10 cellular contexts compared by ENCODE assay signal in genomic region chr2:37322368-37322767, GRCh38. TPM values are rescaled to one million over a fixed set of nuclear protein-coding genes. Genes with fewer than 3 reads are reported as not detected.
DNase-seq lines count a peak whose midpoint lies in the region; ATAC-seq, FAIRE-seq and TF ChIP-seq lines count a peak whose summit lies in the region.
"Had no signal": no experiment of that assay in that cellular context is flagged by ENCODE, and none has a peak within 500 bp of the region (broad histone marks: within the 10 kb centered on the region; RNA-seq: fewer than 3 reads in every experiment).

No MANE protein-coding gene starts in this region.

- peak; percentile 9 for FAIRE-seq in islet of Langerhans (lab: Jason Lieb, UNC)

- POLR2A ChIA-PET in MCF 10A (lab: Yijun Ruan, JAX): interaction anchor here (0.6 to 6.4 kb wide), 14 partner anchors 11 to 1429 kb away, joined by 3 to 104 read pairs (median 6); partner anchors contain the start of genes CEBPZ, NDUFAF7 and SRSF7
- POLR2A ChIA-PET in WTC11 (lab: Charles Lee): no interaction called here

- H3K27ac ChIP-seq in breast epithelium (no peak overlapping the region), transverse colon (peak overlapping the region in 3 of 4 donors; percentile 93 to 96 (median 94))

- H3K4me1 ChIP-seq in breast epithelium (no peaks in the 10 kb centered on the region), transverse colon (peaks cover 0 to 71% (median 19%) of the 10 kb centered on the region in 4 donors)

- TF ChIP-seq EP300 in transverse colon (IDR thresholded peaks at IDR 0.05; ENCODE audit: low read depth): no peak

- TF ChIP-seq POLR2A in breast epithelium (IDR thresholded peaks at IDR 0.05) (no peak), transverse colon (IDR thresholded peaks at IDR 0.05) (no peak)

- H3K4me3 ChIP-seq in breast epithelium: no peak overlapping the region
- peak overlapping the region in 2 of 4 donors; percentile 96 to 97 for H3K4me3 ChIP-seq in transverse colon

- H3K27me3 Mint-ChIP-seq in MCF 10A (ENCODE audit: insufficient read depth, unreplicated experiment) (no peaks in the 10 kb centered on the region), WTC11 (ENCODE audit: low read depth) (peaks cover 20% of the 10 kb centered on the region)

- CTCF ChIA-PET in MCF 10A (lab: Yijun Ruan, JAX): interaction anchor here (0.9 to 1.7 kb wide), 4 partner anchors 8 to 55 kb away, joined by 4 read pairs; no protein-coding TSS in a partner anchor
- CTCF ChIA-PET in WTC11 (lab: Charles Lee): no interaction called here

- DNase-seq in MCF 10A (ENCODE audit: unreplicated experiment): peak; percentile 24
- DNase-seq in breast epithelium (ENCODE audit: low spot score in 2 of 2): no peak
- DNase-seq in WTC11 (ENCODE audit: low spot score): no peak
- DNase-seq in transverse colon: no peak
- DNase-seq in HuH-7 (ENCODE audit: low spot score): no peak
- no peak for DNase-seq in hepatic stellate cell (ENCODE audit: low spot score)
- DNase-seq in SKM-1 (lab: John Stamatoyannopoulos, UW; ENCODE audit: unreplicated experiment): no peak
- DNase-seq: C1 segment of cervical spinal cord, islet precursor cell had no signal

- intact Hi-C loops in MCF 10A (cut with micrococcal nuclease) (loop anchor here (5.0 kb wide), 1 partner anchor 55 kb away; no protein-coding TSS in a partner anchor), breast epithelium (cut with DNase I; ENCODE audit: low total_unique reads) (no loop called here), transverse colon (cut with DNase I; ENCODE audit: low total_unique reads) (no loop called here)

- H3K27ac Mint-ChIP-seq in MCF 10A (ENCODE audit: low read depth, unreplicated experiment): no peak overlapping the region
- no peak overlapping the region for H3K27ac Mint-ChIP-seq in WTC11

- TF ChIP-seq CTCF in MCF 10A (IDR thresholded peaks at IDR 0.05; ENCODE audit: unreplicated experiment) (no peak), breast epithelium (IDR thresholded peaks at IDR 0.05) (no peak), WTC11 (IDR thresholded peaks at IDR 0.05) (no peak), transverse colon (IDR thresholded peaks at IDR 0.05) (no peak)

- in situ Hi-C loops in transverse colon (cut with MboI; ENCODE audit: low pct_ligation_motif_present in 1 of 4, low pct_unique_long_range_greater_than_20kb in 1 of 4, low sequenced_read_pairs in 3 of 4): no loop called here

- H3K4me1 Mint-ChIP-seq in MCF 10A (ENCODE audit: insufficient read depth, unreplicated experiment): peaks cover 29% of the 10 kb centered on the region
- peaks cover 65% of the 10 kb centered on the region for H3K4me1 Mint-ChIP-seq in WTC11

- no peaks in the 10 kb centered on the region for H3K9me3 ChIP-seq in breast epithelium
- H3K9me3 ChIP-seq in transverse colon: no peaks in the 10 kb centered on the region

- H3K36me3 Mint-ChIP-seq in MCF 10A (ENCODE audit: insufficient read depth, unreplicated experiment): peaks cover 13% of the 10 kb centered on the region
- H3K36me3 Mint-ChIP-seq in WTC11: peaks cover 5% of the 10 kb centered on the region; the same call in 1 of the 2 replicates

- no TSS peak for BruUV-seq in MCF 10A (replicated peaks; lab: Mats Ljungman, UMichigan)

- ATAC-seq in WTC11: no peak

- no peaks in the 10 kb centered on the region for H3K9me3 Mint-ChIP-seq in MCF 10A (ENCODE audit: unreplicated experiment)
- H3K9me3 Mint-ChIP-seq in WTC11: no peaks in the 10 kb centered on the region

- H3K36me3 ChIP-seq in breast epithelium (no peaks in the 10 kb centered on the region), transverse colon (no peaks in the 10 kb centered on the region)

- H3K27me3 ChIP-seq in breast epithelium: no peaks in the 10 kb centered on the region
- H3K27me3 ChIP-seq in transverse colon: no peaks in the 10 kb centered on the region

- H3K4me3 Mint-ChIP-seq in MCF 10A (ENCODE audit: unreplicated experiment): peak overlapping the region; percentile 88
- peak overlapping the region; percentile 98 for H3K4me3 Mint-ChIP-seq in WTC11

TF ChIP-seq in WTC11, 78 proteins besides CTCF, POLR2A, EP300 and RAD21:
- no peak for TF ChIP-seq ZMAT4 (CRISPR knock-in tag; IDR thresholded peaks at IDR 0.05)
- no peak for TF ChIP-seq FOXP4 (CRISPR knock-in tag; IDR thresholded peaks at IDR 0.05)
- TF ChIP-seq NFATC4 (CRISPR knock-in tag; IDR thresholded peaks at IDR 0.05): no peak
- no peak for TF ChIP-seq PRRX2 (CRISPR knock-in tag; IDR thresholded peaks at IDR 0.05)
- TF ChIP-seq MLX (CRISPR knock-in tag; IDR thresholded peaks at IDR 0.05): no peak
- no peak for TF ChIP-seq NR1H2 (CRISPR knock-in tag; IDR thresholded peaks at IDR 0.05)
- TF ChIP-seq E2F1 (CRISPR knock-in tag; IDR thresholded peaks at IDR 0.05): no peak
- no peak for TF ChIP-seq ERG (CRISPR knock-in tag; IDR thresholded peaks at IDR 0.05)

RNA-seq across cellular contexts. Expression of gene PRKD3, which starts 2.3 kb away (rescaled TPM):
- total RNA-seq in MCF 10A (2022) (22.0 and 23.9 TPM in 2 replicates), breast epithelium (10 to 100 TPM; 46.5 to 57.4 (median 56.2) TPM), WTC11 (2021) (65.9 to 82.1 TPM (median 68.5 TPM) in 3 replicates), transverse colon (10 to 100 TPM in 3 of 4 donors, 1 to 10 TPM in 1; 2.6 to 83.8 (median 28.6) TPM)

RNA-seq across cellular contexts. Expression of gene QPCT, which starts 22.1 kb away (rescaled TPM):
- total RNA-seq in MCF 10A (2022): not detected in 2 replicates
- total RNA-seq in breast epithelium: 10 to 100 TPM in 1 of 3 donors, 1 to 10 TPM in 2; 3.7 to 12.5 (median 5.2) TPM
- total RNA-seq in WTC11 (2021): 13.6 to 19.9 TPM (median 19.5 TPM) in 3 replicates
- 10 to 100 TPM in 3 of 4 donors, 1 to 10 TPM in 1; 1.6 to 34.4 (median 14.3) TPM for total RNA-seq in transverse colon

Comparison
In these comparisons a context has a peak if more than half of its experiments do, and no peak if none do; other contexts are left out.
1. H3K27ac ChIP-seq: peak in transverse colon (3 of 4); none in breast epithelium (0 of 2).